9 cellular contexts compared by ENCODE assay signal in the genomic region with DNA sequence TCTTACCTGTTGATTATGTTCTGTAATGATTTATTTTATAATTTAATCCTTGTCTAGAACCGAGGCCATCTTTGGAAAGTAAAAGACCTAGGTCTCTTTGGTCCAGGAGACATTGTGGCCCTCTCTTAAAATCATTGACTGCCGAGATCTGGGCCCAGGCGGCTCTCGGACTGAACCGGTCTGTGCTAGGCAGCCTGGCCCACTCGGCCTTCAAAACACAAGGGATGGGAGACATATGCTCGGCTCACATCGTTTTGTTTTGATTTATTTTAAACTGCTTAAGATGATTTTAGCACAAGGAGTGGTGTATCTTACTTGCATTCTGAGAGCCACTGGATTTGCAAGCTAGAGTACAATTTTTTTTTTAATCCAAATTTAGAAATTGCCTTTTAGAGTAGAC.
A peak's percentile ranks its signal among the peaks of the same experiment; 100 is the strongest.
DNase-seq lines count a peak whose midpoint lies in the region; ATAC-seq and TF ChIP-seq lines count a peak whose summit lies in the region.
"Had no signal": no experiment of that assay in that cellular context is flagged by ENCODE, and none has a peak within 500 bp of the region (broad histone marks: within the 10 kb centered on the region; RNA-seq: fewer than 3 reads in every experiment).

No MANE protein-coding gene starts in this region.

- TF ChIP-seq CTCF in HFFc6 (IDR thresholded peaks at IDR 0.05): no peak
- TF ChIP-seq CTCF in WTC11 (IDR thresholded peaks at IDR 0.05): no peak
- TF ChIP-seq CTCF in GM13976 (IDR thresholded peaks at IDR 0.05; ENCODE audit: borderline replicate concordance, control extremely low read depth, extremely low read depth, insufficient read depth, missing control alignments): no peak
- TF ChIP-seq CTCF in H9 (conservative IDR thresholded peaks at IDR 0.05): no peak

- H3T11ph ChIP-seq in H9 (ENCODE audit: low read length): no peak overlapping the region

- peak overlapping the region; percentile 91 for H3K27ac Mint-ChIP-seq in HFFc6
- no peak overlapping the region for H3K27ac Mint-ChIP-seq in WTC11
- H3K27ac Mint-ChIP-seq in stimulated activated naive B cell treated with anti-CD40 and anti-IgM and Interleukin-4, amounts not matched to agents 10 μg/mL and 1 μg/mL and 100 μg/mL, for 72 hours: peak overlapping the region; percentile 31
- H3K27ac Mint-ChIP-seq in H9: no peak overlapping the region

- CTCF ChIA-PET in WTC11 (lab: Charles Lee): no interaction called here

- no peak overlapping the region for H3K23ac ChIP-seq in H9 (ENCODE audit: insufficient read length, low read depth, low read length)

- H3K27me3 ChIP-seq in right cardiac atrium (ENCODE audit: control insufficient read depth, insufficient read depth) (no peaks in the 10 kb centered on the region), H9 (ENCODE audit: insufficient read depth, low read length) (no peaks in the 10 kb centered on the region)

- H2AK5ac ChIP-seq in H9 (ENCODE audit: insufficient read length, low read length): no peak overlapping the region

- H3K14ac ChIP-seq in H9 (ENCODE audit: insufficient read depth, low read length): no peak overlapping the region

- no peaks in the 10 kb centered on the region for H3K23me2 ChIP-seq in H9 (ENCODE audit: insufficient read length, low read depth, low read length, poor library complexity, severe bottlenecking)

- POLR2A ChIA-PET in WTC11 (lab: Charles Lee): no interaction called here

- no peak overlapping the region for H2BK12ac ChIP-seq in H9 (ENCODE audit: insufficient read length, low read depth, low read length)

- WGBS in right cardiac atrium: 28% methylated on average over 8 of the region's 8 CpGs
- WGBS in H9 (ENCODE audit: extremely low coverage, insufficient read length, low lambda C conversion rate): no CpG with 5 or more reads among the region's 8 CpGs

- H3K9me3 Mint-ChIP-seq in HFFc6: no peaks in the 10 kb centered on the region
- no peaks in the 10 kb centered on the region for H3K9me3 Mint-ChIP-seq in WTC11
- H3K9me3 Mint-ChIP-seq in stimulated activated naive B cell treated with anti-CD40 and anti-IgM and Interleukin-4, amounts not matched to agents 10 μg/mL and 1 μg/mL and 100 μg/mL, for 72 hours: no peaks in the 10 kb centered on the region
- H3K9me3 Mint-ChIP-seq in H9: no peaks in the 10 kb centered on the region

- H3K4me1 Mint-ChIP-seq in HFFc6 (ENCODE audit: low read depth) (peaks cover 68% of the 10 kb centered on the region), WTC11 (no peaks in the 10 kb centered on the region), H9 (peaks cover 0 to 7% of the 10 kb centered on the region in 2 experiments; a peak in 2 of 4 replicates)
- H3K4me1 Mint-ChIP-seq in stimulated activated naive B cell treated with anti-CD40 and anti-IgM and Interleukin-4, amounts not matched to agents 10 μg/mL and 1 μg/mL and 100 μg/mL, for 72 hours: peaks cover 21 to 50% of the 10 kb centered on the region in 2 donors

- H3K18ac ChIP-seq in H9 (ENCODE audit: insufficient read length, low read depth, low read length): no peak overlapping the region

- H2BK15ac ChIP-seq in H9 (ENCODE audit: low read depth, low read length): no peak overlapping the region

- ATAC-seq in WTC11 (no peak), right cardiac atrium (no peak)
- ATAC-seq in stimulated activated naive B cell treated with anti-CD40 and anti-IgM and Interleukin-4, amounts not matched to agents 10 μg/mL and 1 μg/mL and 100 μg/mL, for 72 hours (replicated peaks): no peak

- no peak overlapping the region for H4K5ac ChIP-seq in H9 (ENCODE audit: insufficient read length, low read depth, low read length)

- no peak overlapping the region for H2BK20ac ChIP-seq in H9 (ENCODE audit: low read depth, low read length, poor library complexity, severe bottlenecking)

- no peak for DNase-seq in HFFc6
- DNase-seq in WTC11 (ENCODE audit: low spot score): peak; percentile 5
- DNase-seq in right cardiac atrium: peak in 2 of 3 donors; percentile 62 to 69
- no peak for DNase-seq in stimulated activated naive B cell treated with anti-CD40 and anti-IgM and Interleukin-4, amounts not matched to agents 10 μg/mL and 1 μg/mL and 100 μg/mL, for 72 hours
- DNase-seq in stimulated activated naive CD4-positive, alpha-beta T cell treated with Interleukin-2 at 50 U/mL for 16 hours (lab: John Stamatoyannopoulos, UW): no peak
- no peak for DNase-seq in AML-193 (lab: John Stamatoyannopoulos, UW)
- no peak for DNase-seq in GM13976 (ENCODE audit: low spot score)
- no peak for DNase-seq in H9
- DNase-seq: IMR-90 had no signal

- no peak overlapping the region for H3K9ac ChIP-seq in H9 (ENCODE audit: extremely low read depth, insufficient read length, low read length)

- H4K20me1 ChIP-seq in H9 (ENCODE audit: control insufficient read depth, insufficient read depth, insufficient read length): no peaks in the 10 kb centered on the region

- intact Hi-C loops in right cardiac atrium (cut with DNase I): loop anchor here in 1 of 4 donors (2.0 kb wide), 1 partner anchor 14 kb away; no protein-coding TSS in a partner anchor

- no peak overlapping the region for H2BK5ac ChIP-seq in H9 (ENCODE audit: insufficient read length, low read length)

- peak overlapping the region; percentile 38 for H3K4me3 ChIP-seq in right cardiac atrium (ENCODE audit: low read length)

- no peaks in the 10 kb centered on the region for H3K79me2 ChIP-seq in H9 (ENCODE audit: insufficient read depth, low read length)

- H3K9me3 ChIP-seq in right cardiac atrium (ENCODE audit: control insufficient read depth, low read length): no peaks in the 10 kb centered on the region
- no peaks in the 10 kb centered on the region for H3K9me3 ChIP-seq in H9 (ENCODE audit: control insufficient read depth, low read depth, low read length)

- H3K79me1 ChIP-seq in H9 (ENCODE audit: insufficient read depth, low read depth, low read length, poor library complexity, severe bottlenecking): no peaks in the 10 kb centered on the region

- peaks cover 3% of the 10 kb centered on the region for H3K27me3 Mint-ChIP-seq in HFFc6 (ENCODE audit: insufficient read depth)
- H3K27me3 Mint-ChIP-seq in WTC11 (ENCODE audit: low read depth): peaks cover 20% of the 10 kb centered on the region
- H3K27me3 Mint-ChIP-seq in stimulated activated naive B cell treated with anti-CD40 and anti-IgM and Interleukin-4, amounts not matched to agents 10 μg/mL and 1 μg/mL and 100 μg/mL, for 72 hours: no peaks in the 10 kb centered on the region
- H3K27me3 Mint-ChIP-seq in H9 (ENCODE audit: low read depth): peaks cover 2% of the 10 kb centered on the region

- H3K4me3 Mint-ChIP-seq in HFFc6: peak overlapping the region; percentile 87
- no peak overlapping the region for H3K4me3 Mint-ChIP-seq in WTC11
- H3K4me3 Mint-ChIP-seq in stimulated activated naive B cell treated with anti-CD40 and anti-IgM and Interleukin-4, amounts not matched to agents 10 μg/mL and 1 μg/mL and 100 μg/mL, for 72 hours: no peak overlapping the region
- no peak overlapping the region for H3K4me3 Mint-ChIP-seq in H9

- no peak overlapping the region for H3K4ac ChIP-seq in H9 (ENCODE audit: low read depth, low read length)

- H3K4me2 ChIP-seq in H9 (ENCODE audit: insufficient read depth, insufficient read length, low read length): no peak overlapping the region

- H4K91ac ChIP-seq in H9 (ENCODE audit: insufficient read length, low read depth, low read length): no peak overlapping the region

- H3K36me3 Mint-ChIP-seq in HFFc6 (ENCODE audit: low read depth) (peaks cover under 1% of the 10 kb centered on the region; the same call in 1 of the 2 replicates), WTC11 (no peaks in the 10 kb centered on the region), H9 (ENCODE audit: insufficient read depth in 1 of 3, low read depth in 3 of 3) (no peaks in the 10 kb centered on the region)
- peaks cover 0 to 2% of the 10 kb centered on the region in 2 donors for H3K36me3 Mint-ChIP-seq in stimulated activated naive B cell treated with anti-CD40 and anti-IgM and Interleukin-4, amounts not matched to agents 10 μg/mL and 1 μg/mL and 100 μg/mL, for 72 hours

- no peak overlapping the region for H2BK120ac ChIP-seq in H9 (ENCODE audit: low read depth, low read length, poor library complexity, severe bottlenecking)

- H3K56ac ChIP-seq in H9 (ENCODE audit: insufficient read length, low read depth, low read length): no peak overlapping the region

- H2AFZ ChIP-seq in H9 (ENCODE audit: low read length): no peak overlapping the region

- in situ Hi-C loops in GM13976 (cut with MboI; ENCODE audit: low sequenced_read_pairs, unreplicated experiment): no loop called here

- H4K8ac ChIP-seq in H9 (replicated peaks; ENCODE audit: insufficient read length, low read depth, low read length): no peak overlapping the region

- H3K4me1 ChIP-seq in right cardiac atrium (ENCODE audit: control insufficient read depth, insufficient read depth, low read length): peaks cover 12% of the 10 kb centered on the region
- H3K4me1 ChIP-seq in H9 (ENCODE audit: insufficient read depth, low read length): no peaks in the 10 kb centered on the region

- peak overlapping the region; percentile 90 for H3K27ac ChIP-seq in right cardiac atrium (ENCODE audit: low read length)
- H3K27ac ChIP-seq in H9 (ENCODE audit: insufficient read length, low read depth, low read length): no peak overlapping the region

TF ChIP-seq in WTC11, 78 proteins besides CTCF, POLR2A, EP300 and RAD21 (continues in another document):
- TF ChIP-seq MLX (CRISPR knock-in tag; IDR thresholded peaks at IDR 0.05) (no peak), KAT7 (CRISPR knock-in tag; IDR thresholded peaks at IDR 0.05; ENCODE audit: borderline replicate concordance) (no peak), GRHL2 (CRISPR knock-in tag; IDR thresholded peaks at IDR 0.05; ENCODE audit: insufficient replicate concordance, severe bottlenecking) (no peak), SOX15 (CRISPR knock-in tag; IDR thresholded peaks at IDR 0.05) (no peak)
- TF ChIP-seq, protein P1, sequence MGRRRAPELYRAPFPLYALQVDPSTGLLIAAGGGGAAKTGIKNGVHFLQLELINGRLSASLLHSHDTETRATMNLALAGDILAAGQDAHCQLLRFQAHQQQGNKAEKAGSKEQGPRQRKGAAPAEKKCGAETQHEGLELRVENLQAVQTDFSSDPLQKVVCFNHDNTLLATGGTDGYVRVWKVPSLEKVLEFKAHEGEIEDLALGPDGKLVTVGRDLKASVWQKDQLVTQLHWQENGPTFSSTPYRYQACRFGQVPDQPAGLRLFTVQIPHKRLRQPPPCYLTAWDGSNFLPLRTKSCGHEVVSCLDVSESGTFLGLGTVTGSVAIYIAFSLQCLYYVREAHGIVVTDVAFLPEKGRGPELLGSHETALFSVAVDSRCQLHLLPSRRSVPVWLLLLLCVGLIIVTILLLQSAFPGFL (CRISPR knock-in tag; IDR thresholded peaks at IDR 0.05; ENCODE audit: borderline replicate concordance): no peak

Comparison
In these comparisons a context has a peak if more than half of its experiments do, and no peak if none do; other contexts are left out.
1. DNase-seq: peak in WTC11 (single experiment) and right cardiac atrium (2 of 3); none in HFFc6 (single experiment), stimulated activated naive B cell treated with anti-CD40 and anti-IgM and Interleukin-4, amounts not matched to agents 10 μg/mL and 1 μg/mL and 100 μg/mL, for 72 hours (single experiment), stimulated activated naive CD4-positive, alpha-beta T cell treated with Interleukin-2 at 50 U/mL for 16 hours (single experiment), AML-193 (0 of 2), GM13976 (single experiment) and H9 (single experiment).
2. H3K27ac Mint-ChIP-seq: peak in HFFc6 (single experiment) and stimulated activated naive B cell treated with anti-CD40 and anti-IgM and Interleukin-4, amounts not matched to agents 10 μg/mL and 1 μg/mL and 100 μg/mL, for 72 hours (single experiment); none in WTC11 (single experiment) and H9 (0 of 3).